Comparison of ENCODE assay signal across 1 cellular context in genomic region chr5:154819546-154819945, GRCh38.
A peak's percentile ranks its signal among the peaks of the same experiment; 100 is the strongest.
TF ChIP-seq lines count a peak whose summit lies in the region.

No MANE protein-coding gene starts in this region.

TF ChIP-seq in K562, 482 proteins besides CTCF, POLR2A, EP300 and RAD21:
- no peak for TF ChIP-seq SREBF2 (CRISPR knock-in tag; IDR thresholded peaks at IDR 0.05)
- TF ChIP-seq TBP (optimal IDR thresholded peaks at IDR 0.05; ENCODE audit: low read depth, low read length), result no peak
- no peak for TF ChIP-seq ZFP30 (CRISPR knock-in tag; IDR thresholded peaks at IDR 0.05; ENCODE audit: borderline replicate concordance)
- TF ChIP-seq VEZF1 (CRISPR knock-in tag; IDR thresholded peaks at IDR 0.05), result no peak
- 0 out of 2 replicates have a peak, but pooled peaks have one; percentile 28 for TF ChIP-seq SUPT5H (IDR thresholded peaks at IDR 0.05)
